In the genomic region with DNA sequence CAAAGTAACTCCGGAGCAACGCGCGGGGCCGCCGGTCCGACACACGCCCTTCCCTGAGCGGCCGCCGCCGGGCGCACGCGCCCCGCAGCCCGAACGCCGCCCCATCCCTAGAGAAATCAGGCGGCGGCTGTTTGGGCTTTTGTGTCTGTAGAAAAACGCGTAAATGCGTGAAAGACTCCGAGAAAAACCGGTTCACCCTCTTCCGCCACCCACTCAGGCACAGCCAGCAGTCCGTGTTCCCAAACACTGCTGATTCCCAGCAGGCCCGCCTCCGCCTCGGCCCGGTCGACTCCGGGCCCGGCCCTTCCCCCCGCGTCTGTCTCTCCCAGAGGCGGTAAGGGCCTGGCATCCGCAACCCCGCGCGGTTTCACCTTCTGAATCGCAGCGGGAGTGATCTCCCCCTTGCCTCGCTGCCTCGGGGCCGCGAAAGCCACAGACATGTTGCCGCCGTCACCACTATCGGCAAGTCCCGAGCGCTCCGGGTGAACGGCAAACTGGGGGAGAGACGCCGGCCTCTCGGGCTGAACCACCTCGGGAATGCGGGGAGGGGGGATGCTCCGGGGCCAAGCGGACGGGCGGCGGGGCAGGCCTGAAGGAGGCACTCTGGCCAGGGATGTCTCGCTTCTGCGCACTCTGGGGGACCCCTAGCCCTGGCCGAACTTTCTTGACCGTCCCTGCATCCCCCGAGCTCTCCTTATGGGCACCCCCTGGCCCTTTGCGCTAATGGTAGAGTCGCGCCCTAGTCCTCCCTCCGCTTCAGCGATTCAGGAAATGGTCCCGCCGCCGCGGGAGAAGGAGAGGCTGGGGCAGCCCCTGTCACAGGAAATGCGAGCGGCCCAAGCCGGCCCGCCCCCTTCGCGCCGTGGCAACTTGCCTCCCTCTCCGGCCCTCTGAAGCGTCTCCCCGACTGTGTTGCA, we compare ENCODE assay signal across 8 cellular contexts. TPM values are rescaled to one million over a fixed set of nuclear protein-coding genes. Genes with fewer than 3 reads are reported as not detected.
A peak's percentile ranks its signal among the peaks of the same experiment; 100 is the strongest.
DNase-seq lines count a peak whose midpoint lies in the region; ATAC-seq and TF ChIP-seq lines count a peak whose summit lies in the region.

A gene with protein sequence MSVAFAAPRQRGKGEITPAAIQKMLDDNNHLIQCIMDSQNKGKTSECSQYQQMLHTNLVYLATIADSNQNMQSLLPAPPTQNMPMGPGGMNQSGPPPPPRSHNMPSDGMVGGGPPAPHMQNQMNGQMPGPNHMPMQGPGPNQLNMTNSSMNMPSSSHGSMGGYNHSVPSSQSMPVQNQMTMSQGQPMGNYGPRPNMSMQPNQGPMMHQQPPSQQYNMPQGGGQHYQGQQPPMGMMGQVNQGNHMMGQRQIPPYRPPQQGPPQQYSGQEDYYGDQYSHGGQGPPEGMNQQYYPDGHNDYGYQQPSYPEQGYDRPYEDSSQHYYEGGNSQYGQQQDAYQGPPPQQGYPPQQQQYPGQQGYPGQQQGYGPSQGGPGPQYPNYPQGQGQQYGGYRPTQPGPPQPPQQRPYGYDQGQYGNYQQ (minus strand): TSS at position 484 of the 917 bp plus-strand sequence. CDS start 44 bp downstream, at position 440.

- H3K27me3 ChIP-seq in GM06990 (replicated peaks; ENCODE audit: control insufficient read depth, insufficient read depth, low read length) (no peaks in the 10 kb centered on the region), osteoblast (ENCODE audit: insufficient read depth, low read length) (no peaks in the 10 kb centered on the region), thoracic aorta (replicated peaks; ENCODE audit: insufficient read depth) (no peaks in the 10 kb centered on the region)

- peak within 1 kb of the TSS; percentile 97 for H3K4me3 Mint-ChIP-seq in activated naive CD8-positive, alpha-beta T cell

- ATAC-seq in HG02571 (IDR thresholded peaks at IDR 0.05; ENCODE audit: unreplicated experiment) (peak; percentile 77), thoracic aorta (ENCODE audit: insufficient number of reproducible peaks, low FRiP score, low read depth) (peak; percentile 90)

- peaks cover 50% of the 10 kb centered on the region for H3K79me2 ChIP-seq in osteoblast (ENCODE audit: insufficient read depth, low read length)

- H3K36me3 Mint-ChIP-seq in activated naive CD8-positive, alpha-beta T cell, result peaks cover 5% of the 10 kb centered on the region

- H3K27me3 Mint-ChIP-seq in activated naive CD8-positive, alpha-beta T cell, result no peaks in the 10 kb centered on the region

- peak within 1 kb of the TSS; percentile 99 for H2AFZ ChIP-seq in osteoblast (ENCODE audit: low read length)

- TF ChIP-seq CTCF in GM06990 (IDR thresholded peaks at IDR 0.05; ENCODE audit: insufficient read depth, low read length, poor library complexity, severe bottlenecking), result no peak
- no peak for TF ChIP-seq CTCF in osteoblast (IDR thresholded peaks at IDR 0.05; ENCODE audit: extremely low read depth, low read depth, low read length)
- TF ChIP-seq CTCF in thoracic aorta (IDR thresholded peaks at IDR 0.05), result no peak

- peaks cover 1% of the 10 kb centered on the region for H3K36me3 ChIP-seq in GM06990 (ENCODE audit: control insufficient read depth, insufficient read depth, low read length)
- peaks cover 16% of the 10 kb centered on the region for H3K36me3 ChIP-seq in osteoblast (ENCODE audit: insufficient read depth, low read length)
- no peaks in the 10 kb centered on the region for H3K36me3 ChIP-seq in thoracic aorta

- H3K4me1 ChIP-seq in osteoblast (ENCODE audit: insufficient read depth, low read length) (peaks cover 17% of the 10 kb centered on the region), thoracic aorta (ENCODE audit: control insufficient read depth in 1 of 2, low read depth in 2 of 2) (peaks cover 17 to 19% of the 10 kb centered on the region in 2 donors)

- H3K27ac ChIP-seq in osteoblast (ENCODE audit: low read depth, low read length) (peak within 1 kb of the TSS; percentile 97), thoracic aorta (peak within 1 kb of the TSS; percentile 99)

- H3K4me3 ChIP-seq in GM06990 (replicated peaks; ENCODE audit: low read depth, low read length) (peak within 1 kb of the TSS; percentile 90), osteoblast (ENCODE audit: insufficient read depth, low read length) (peak within 1 kb of the TSS; percentile 98), thoracic aorta (peak within 1 kb of the TSS; percentile 99)

- DNase-seq in GM06990 (ENCODE audit: extremely low read depth, insufficient read length) (peak; percentile 96), NCI-H1048 (lab: John Stamatoyannopoulos, UW) (peak; percentile 89), SKM-1 (lab: John Stamatoyannopoulos, UW; ENCODE audit: unreplicated experiment) (peak; percentile 88), glomerular visceral epithelial cell (ENCODE audit: extremely low spot score) (peak; percentile 95), osteoblast (ENCODE audit: insufficient read length, low spot score, missing footprints) (peak; percentile 98), thoracic aorta (ENCODE audit: low spot score) (peak; percentile 80)

- H4K20me1 ChIP-seq in osteoblast (ENCODE audit: insufficient read depth, low read length), result peaks cover 39% of the 10 kb centered on the region

- H3K27ac Mint-ChIP-seq in activated naive CD8-positive, alpha-beta T cell, result peak within 1 kb of the TSS; percentile 97

- H3K9me3 ChIP-seq in osteoblast (ENCODE audit: low read depth, low read length) (no peaks in the 10 kb centered on the region), thoracic aorta (no peaks in the 10 kb centered on the region)

- no peaks in the 10 kb centered on the region for H3K9me3 Mint-ChIP-seq in activated naive CD8-positive, alpha-beta T cell (ENCODE audit: low read depth)

- peak within 1 kb of the TSS; percentile 94 for H3K4me2 ChIP-seq in osteoblast (ENCODE audit: insufficient read depth, low read length)

- peaks cover 43% of the 10 kb centered on the region for H3K4me1 Mint-ChIP-seq in activated naive CD8-positive, alpha-beta T cell (ENCODE audit: low read depth)

RNA-seq across cellular contexts. Expression of the gene that starts here (rescaled TPM):
- 120 and 132 TPM in 2 replicates for total RNA-seq in osteoblast
- 100 to 1,000 TPM in 1 of 2 donors, 10 to 100 TPM in 1; 85.0 to 118 TPM for total RNA-seq in thoracic aorta

Comparison
In these comparisons a context has a peak if more than half of its experiments do, and no peak if none do; other contexts are left out.
1. Peak in every context shown above with its lines: DNase-seq, ATAC-seq, H3K4me3 ChIP-seq and H3K27ac ChIP-seq.